In genomic region chr19:10625003-10625761, GRCh38 we compare ENCODE assay signal across 8 cellular contexts. TPM values are rescaled to one million over a fixed set of nuclear protein-coding genes. Genes with fewer than 3 reads are reported as not detected.
A peak's percentile ranks its signal among the peaks of the same experiment; 100 is the strongest.
DNase-seq lines count a peak whose midpoint lies in the region; ATAC-seq and TF ChIP-seq lines count a peak whose summit lies in the region.

Gene SLC44A2 (plus strand): TSS chr19:10625553. CDS start chr19:10625634, 81 bp downstream.

- H3K9me3 Mint-ChIP-seq in activated CD8-positive, alpha-beta T cell treated with anti-CD3 and anti-CD28 coated beads for 36 hours: no peaks in the 10 kb centered on the region
- H3K9me3 Mint-ChIP-seq in naive thymus-derived CD8-positive, alpha-beta T cell: no peaks in the 10 kb centered on the region

- H3K4me2 ChIP-seq in MM.1S (ENCODE audit: low read depth, low read length): no peak within 1 kb of the TSS

- no peaks in the 10 kb centered on the region for H3K79me2 ChIP-seq in MM.1S (ENCODE audit: low read length)

- H3K27me3 ChIP-seq in foreskin keratinocyte (no peaks in the 10 kb centered on the region), MM.1S (replicated peaks; ENCODE audit: insufficient read depth, low read length) (no peaks in the 10 kb centered on the region)

- peaks cover 34% of the 10 kb centered on the region for H3K4me1 Mint-ChIP-seq in activated CD8-positive, alpha-beta T cell treated with anti-CD3 and anti-CD28 coated beads for 36 hours (ENCODE audit: low read depth)
- H3K4me1 Mint-ChIP-seq in naive thymus-derived CD8-positive, alpha-beta T cell: peaks cover 22 to 53% (median 48%) of the 10 kb centered on the region in 4 donors

- POLR2A ChIA-PET in activated CD8-positive, alpha-beta T cell treated with anti-CD3 and anti-CD28 coated beads for 36 hours (lab: Charles Lee): interaction anchor here (0.9 to 2.6 kb wide), 3 partner anchors 14 to 21 kb away, joined by 3 to 8 read pairs (median 3); no protein-coding TSS in a partner anchor
- POLR2A ChIA-PET in naive thymus-derived CD8-positive, alpha-beta T cell (lab: Charles Lee): interaction anchor here (0.5 to 2.0 kb wide), 6 partner anchors 9 to 74 kb away, joined by 3 to 12 read pairs (median 4); no protein-coding TSS in a partner anchor

- H3K36me3 Mint-ChIP-seq in activated CD8-positive, alpha-beta T cell treated with anti-CD3 and anti-CD28 coated beads for 36 hours (ENCODE audit: low read depth): peaks cover 21% of the 10 kb centered on the region
- H3K36me3 Mint-ChIP-seq in naive thymus-derived CD8-positive, alpha-beta T cell: peaks cover 0 to 51% (median 6%) of the 10 kb centered on the region in 3 donors

- H3K4me3 Mint-ChIP-seq in activated CD8-positive, alpha-beta T cell treated with anti-CD3 and anti-CD28 coated beads for 36 hours: no peak within 1 kb of the TSS
- H3K4me3 Mint-ChIP-seq in naive thymus-derived CD8-positive, alpha-beta T cell: peak within 1 kb of the TSS in 8 of 10 donors; percentile 39 to 81 (median 66)

- intact Hi-C loops in activated CD8-positive, alpha-beta T cell treated with anti-CD3 and anti-CD28 coated beads for 36 hours (cut with micrococcal nuclease): no loop called here

- no peak within 1 kb of the TSS for H2AFZ ChIP-seq in MM.1S (ENCODE audit: low read length)

- H3K36me3 ChIP-seq in MM.1S (replicated peaks; ENCODE audit: insufficient read depth, low read length): no peaks in the 10 kb centered on the region

- H3K4me1 ChIP-seq in foreskin keratinocyte: no peaks in the 10 kb centered on the region
- H3K4me1 ChIP-seq in MM.1S (ENCODE audit: low read length): peaks cover 5% of the 10 kb centered on the region

- no peaks in the 10 kb centered on the region for H4K20me1 ChIP-seq in MM.1S (ENCODE audit: insufficient read depth, low read length)

- no peaks in the 10 kb centered on the region for H3K9me3 ChIP-seq in MM.1S (replicated peaks; ENCODE audit: insufficient read depth, low read length)

- H3K4me3 ChIP-seq in AG10803 (ENCODE audit: low read length) (peak within 1 kb of the TSS; percentile 76), MM.1S (ENCODE audit: low read length) (no peak within 1 kb of the TSS)

- CTCF ChIA-PET in activated CD8-positive, alpha-beta T cell treated with anti-CD3 and anti-CD28 coated beads for 36 hours (lab: Charles Lee): interaction anchor here (0.7 to 2.4 kb wide), 2 partner anchors 19 to 75 kb away, joined by 3 to 6 read pairs; no protein-coding TSS in a partner anchor

- no peak for ATAC-seq in activated CD8-positive, alpha-beta T cell treated with anti-CD3 and anti-CD28 coated beads for 36 hours
- ATAC-seq in foreskin keratinocyte (peak; percentile 75), HG03460 (IDR thresholded peaks at IDR 0.05; ENCODE audit: unreplicated experiment) (no peak)
- peak; percentile 22 for ATAC-seq in naive thymus-derived CD8-positive, alpha-beta T cell

- H3K27ac ChIP-seq in foreskin keratinocyte: peak within 1 kb of the TSS; percentile 27
- H3K27ac ChIP-seq in MM.1S (ENCODE audit: low read length): no peak within 1 kb of the TSS

- H3K9ac ChIP-seq in MM.1S (ENCODE audit: low read length): no peak within 1 kb of the TSS

- no peaks in the 10 kb centered on the region for H3K27me3 Mint-ChIP-seq in activated CD8-positive, alpha-beta T cell treated with anti-CD3 and anti-CD28 coated beads for 36 hours
- no peaks in the 10 kb centered on the region for H3K27me3 Mint-ChIP-seq in naive thymus-derived CD8-positive, alpha-beta T cell

- no peaks in the 10 kb centered on the region for H3K9me2 ChIP-seq in MM.1S (replicated peaks; ENCODE audit: insufficient read depth, low read length)

- H3K27ac Mint-ChIP-seq in activated CD8-positive, alpha-beta T cell treated with anti-CD3 and anti-CD28 coated beads for 36 hours: peak within 1 kb of the TSS; percentile 46
- peak within 1 kb of the TSS; percentile 81 to 92 (median 86) for H3K27ac Mint-ChIP-seq in naive thymus-derived CD8-positive, alpha-beta T cell

- no peaks in the 10 kb centered on the region for H3F3A ChIP-seq in MM.1S (ENCODE audit: insufficient read depth, low read length)

- TF ChIP-seq CTCF in AG10803 (conservative IDR thresholded peaks at IDR 0.05; ENCODE audit: low read length) (no peak), foreskin keratinocyte (conservative IDR thresholded peaks at IDR 0.05) (no peak), MM.1S (IDR thresholded peaks at IDR 0.05; ENCODE audit: low read length) (no peak)
- TF ChIP-seq CTCF in activated CD8-positive, alpha-beta T cell treated with anti-CD3 and anti-CD28 coated beads for 36 hours (IDR thresholded peaks at IDR 0.05): no peak

- DNase-seq in AG10803 (ENCODE audit: low read depth) (peak; percentile 54), HPDE6-E6E7 (ENCODE audit: extremely low spot score) (peak; percentile 96), foreskin keratinocyte (peak in 1 of 2 donors; percentile 61), MM.1S (no peak), NCI-H2107 (lab: John Stamatoyannopoulos, UW) (no peak)
- DNase-seq in activated CD8-positive, alpha-beta T cell treated with anti-CD3 and anti-CD28 coated beads for 36 hours: no peak
- no peak for DNase-seq in naive thymus-derived CD8-positive, alpha-beta T cell

RNA-seq across cellular contexts. Expression of gene SLC44A2, which starts in this region (rescaled TPM):
- total RNA-seq in activated CD8-positive, alpha-beta T cell treated with anti-CD3 and anti-CD28 coated beads for 36 hours: 10 to 100 TPM; 66.0 to 71.4 TPM
- total RNA-seq in foreskin keratinocyte: 136 and 141 TPM in 2 replicates
- polyA plus RNA-seq in foreskin keratinocyte: 130 and 138 TPM in 2 replicates
- total RNA-seq in naive thymus-derived CD8-positive, alpha-beta T cell: 100 to 1,000 TPM; 268 to 270 TPM
- 100 to 1,000 TPM; 201 to 331 (median 218) TPM for polyA plus RNA-seq in naive thymus-derived CD8-positive, alpha-beta T cell

Comparison
In these comparisons a context has a peak if more than half of its experiments do, and no peak if none do; other contexts are left out.
1. DNase-seq: peak in AG10803 (single experiment) and HPDE6-E6E7 (single experiment); none in activated CD8-positive, alpha-beta T cell treated with anti-CD3 and anti-CD28 coated beads for 36 hours (single experiment), naive thymus-derived CD8-positive, alpha-beta T cell (0 of 10), MM.1S (single experiment) and NCI-H2107 (single experiment).
2. ATAC-seq: peak in foreskin keratinocyte (single experiment) and naive thymus-derived CD8-positive, alpha-beta T cell (2 of 2); none in activated CD8-positive, alpha-beta T cell treated with anti-CD3 and anti-CD28 coated beads for 36 hours (single experiment) and HG03460 (single experiment).